20 cellular contexts compared by ENCODE assay signal in the genomic region with DNA sequence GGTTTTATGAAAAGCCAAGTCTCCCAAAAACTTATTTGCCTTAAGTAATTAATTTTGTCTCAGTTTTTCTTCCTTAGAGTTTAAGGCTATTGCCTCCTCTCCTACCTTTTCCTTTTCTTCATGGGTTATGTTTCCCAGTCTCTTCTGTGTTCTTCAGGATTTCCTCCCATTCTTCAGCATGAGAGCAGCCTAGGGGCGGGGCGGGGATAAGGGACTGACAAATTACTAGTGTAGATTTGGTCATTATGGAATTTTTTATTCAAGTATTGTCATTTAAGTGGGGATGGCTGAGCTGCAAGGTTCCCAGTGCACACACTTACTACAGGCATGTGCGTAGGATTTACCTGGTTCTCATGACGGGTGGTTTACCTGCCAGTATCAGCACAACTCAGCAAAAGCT. TPM values are rescaled to one million over a fixed set of nuclear protein-coding genes. Genes with fewer than 3 reads are reported as not detected.
A peak's percentile ranks its signal among the peaks of the same experiment; 100 is the strongest.
DNase-seq lines count a peak whose midpoint lies in the region; ATAC-seq, FAIRE-seq and TF ChIP-seq lines count a peak whose summit lies in the region.
"Had no signal": no experiment of that assay in that cellular context is flagged by ENCODE, and none has a peak within 500 bp of the region (broad histone marks: within the 10 kb centered on the region; RNA-seq: fewer than 3 reads in every experiment).

No MANE protein-coding gene starts in this region.

- ATAC-seq in Right ventricle myocardium inferior (no peak), HepG2 (no peak)
- ATAC-seq in natural killer cell treated with Interleukin-12 subunit alpha and Interleukin-12 subunit beta and Interleukin-15 and Interleukin-18, amount 100 ng/mL, for 72 hours: no peak

- in situ Hi-C loops in GM13976 (cut with MboI; ENCODE audit: low sequenced_read_pairs, unreplicated experiment): no loop called here
- in situ Hi-C loops in HepG2 (cut with HindIII; ENCODE audit: extremely low pct_ligation_motif_present, low pct_unique_long_range_greater_than_20kb): no loop called here

- H3K36me3 ChIP-seq in fibroblast of lung (ENCODE audit: control insufficient read depth, insufficient read depth, low read length) (peaks cover 5% of the 10 kb centered on the region), vagina (peaks cover 0 to 6% of the 10 kb centered on the region in 2 donors), HepG2 (replicated peaks in 1 of 2; ENCODE audit: control insufficient read depth in 1 of 2, insufficient read depth in 2 of 2, low read length in 2 of 2) (peaks cover 16 to 76% of the 10 kb centered on the region in 2 experiments)

- H2AFZ ChIP-seq in fibroblast of lung (ENCODE audit: low read length) (no peak overlapping the region), HepG2 (ENCODE audit: low read length) (no peak overlapping the region)

- BruUV-seq in HepG2 (replicated peaks; lab: Mats Ljungman, UMichigan): no TSS peak

- TF ChIP-seq POLR2A in vagina (IDR thresholded peaks at IDR 0.05) (no peak), HepG2 (IDR thresholded peaks at IDR 0.05; ENCODE audit: insufficient read depth in 1 of 2, low read depth in 2 of 2, low read length in 2 of 2) (no peak)

- H3K4me1 Mint-ChIP-seq in natural killer cell treated with Interleukin-12 subunit alpha and Interleukin-12 subunit beta and Interleukin-15 and Interleukin-18, amount 100 ng/mL, for 72 hours (ENCODE audit: low read depth in 2 of 2): peaks cover 46 to 56% of the 10 kb centered on the region in 2 donors

- DNase-seq in Right ventricle myocardium inferior (ENCODE audit: missing footprints) (peak; percentile 73), cardiac septum (ENCODE audit: low spot score) (no peak), fibroblast of lung (ENCODE audit: low read depth in 2 of 2) (no peak), vagina (ENCODE audit: extremely low spot score in 2 of 2) (no peak), GM13976 (ENCODE audit: low spot score) (no peak), NCI-H2227 (lab: John Stamatoyannopoulos, UW; ENCODE audit: unreplicated experiment) (no peak), HepG2 (ENCODE audit: low spot score) (no peak)
- no peak for DNase-seq in natural killer cell treated with Interleukin-12 subunit alpha and Interleukin-12 subunit beta and Interleukin-15 and Interleukin-18, amount 100 ng/mL, for 72 hours (ENCODE audit: low spot score)
- DNase-seq: activated CD4-positive, alpha-beta T cell treated with anti-CD3 and anti-CD28 coated beads, Interleukin-2, amount 50 U/mL, for 4 hours; brain microvascular endothelial cell; effector CD4-positive, alpha-beta T cell; foreskin melanocyte; NCI-H226; SHP77 treated with DMSO at 0.1 percent for 48 hours; stimulated activated CD4-positive, alpha-beta T cell treated with anti-CD3 and anti-CD28 coated beads, Interleukin-15, amount 100 ng/mL, for 24 hours; testis had no signal

- H3K4me2 ChIP-seq in fibroblast of lung (ENCODE audit: extremely low read depth, insufficient read depth, low read length) (no peak overlapping the region), HepG2 (ENCODE audit: low read depth, low read length) (no peak overlapping the region)
- H3K4me2 ChIP-seq: KMS-11 had no signal

- WGBS in HepG2 (ENCODE audit: low lambda C conversion rate): 99% methylated on average over 4 of the region's 4 CpGs

- TF ChIP-seq RAD21 in HepG2 (CRISPR knock-in tag; IDR thresholded peaks at IDR 0.05): no peak

- CTCF ChIA-PET in HepG2 (lab: Yijun Ruan, JAX; ENCODE audit: low intra/inter-chr PET ratio, low total read pairs): no interaction called here

- H3K27ac Mint-ChIP-seq in natural killer cell treated with Interleukin-12 subunit alpha and Interleukin-12 subunit beta and Interleukin-15 and Interleukin-18, amount 100 ng/mL, for 72 hours: peak overlapping the region; percentile 62 to 72

- H3K9me3 ChIP-seq in fibroblast of lung (ENCODE audit: control insufficient read depth, insufficient read depth, low read depth, low read length): no peaks in the 10 kb centered on the region
- no peaks in the 10 kb centered on the region for H3K9me3 ChIP-seq in vagina
- no peaks in the 10 kb centered on the region for H3K9me3 ChIP-seq in HepG2 (ENCODE audit: low read length)
- H3K9me3 ChIP-seq: testis had no signal

- TF ChIP-seq CTCF in fibroblast of lung (conservative IDR thresholded peaks at IDR 0.05 in 1 of 2, IDR thresholded peaks at IDR 0.05 in 1 of 2; ENCODE audit: low read depth in 1 of 2, low read length in 2 of 2): no peak
- TF ChIP-seq CTCF in vagina (IDR thresholded peaks at IDR 0.05): no peak
- TF ChIP-seq CTCF in GM13976 (IDR thresholded peaks at IDR 0.05; ENCODE audit: borderline replicate concordance, control extremely low read depth, extremely low read depth, insufficient read depth, missing control alignments): no peak
- TF ChIP-seq CTCF in HepG2 (CRISPR knock-in tag; IDR thresholded peaks at IDR 0.05): no peak

- H3K4me1 ChIP-seq in fibroblast of lung (ENCODE audit: control insufficient read depth, extremely low read depth, insufficient read depth, low read length): no peaks in the 10 kb centered on the region
- peaks cover 61% of the 10 kb centered on the region for H3K4me1 ChIP-seq in vagina
- H3K4me1 ChIP-seq in HepG2 (ENCODE audit: insufficient read depth, low read length): no peaks in the 10 kb centered on the region

- intact Hi-C loops in Right ventricle myocardium inferior (cut with DNase I) (loop anchor here (1.0 kb wide), 1 partner anchor 8 kb away; no protein-coding TSS in a partner anchor), cardiac septum (cut with DNase I) (loop anchor here (2.0 kb wide), 1 partner anchor 28 kb away; no protein-coding TSS in a partner anchor), vagina (cut with DNase I) (no loop called here), HepG2 (cut with micrococcal nuclease; ENCODE audit: unreplicated experiment) (no loop called here)

- no peak overlapping the region for H3K4me3 ChIP-seq in fibroblast of lung (replicated peaks in 1 of 4; ENCODE audit: control extremely low read depth in 1 of 4, insufficient read depth in 1 of 4, low read depth in 3 of 4, low read length in 4 of 4)
- H3K4me3 ChIP-seq in vagina: no peak overlapping the region
- H3K4me3 ChIP-seq in HepG2 (replicated peaks in 1 of 3; ENCODE audit: insufficient read depth in 1 of 3, low read depth in 2 of 3, low read length in 3 of 3): no peak overlapping the region
- H3K4me3 ChIP-seq: testis had no signal

- TF ChIP-seq EP300 in HepG2 (IDR thresholded peaks at IDR 0.05; ENCODE audit: low read depth in 2 of 2, low read length in 2 of 2) (no peak), HepG2 (CRISPR knock-in tag; IDR thresholded peaks at IDR 0.05; ENCODE audit: borderline replicate concordance) (no peak)

- H3K27me3 Mint-ChIP-seq in natural killer cell treated with Interleukin-12 subunit alpha and Interleukin-12 subunit beta and Interleukin-15 and Interleukin-18, amount 100 ng/mL, for 72 hours: no peaks in the 10 kb centered on the region

- H3K27me3 ChIP-seq in fibroblast of lung (ENCODE audit: control insufficient read depth, insufficient read depth, low read length) (no peaks in the 10 kb centered on the region), vagina (no peaks in the 10 kb centered on the region), HepG2 (ENCODE audit: control insufficient read depth in 1 of 2, insufficient read depth in 2 of 2, low read length in 2 of 2) (no peaks in the 10 kb centered on the region)
- H3K27me3 ChIP-seq: brain microvascular endothelial cell, testis had no signal

- H3K27ac ChIP-seq in fibroblast of lung (ENCODE audit: insufficient read depth, low read length): peak overlapping the region; percentile 22
- H3K27ac ChIP-seq in vagina: peak overlapping the region; percentile 30
- no peak overlapping the region for H3K27ac ChIP-seq in HepG2 (ENCODE audit: extremely low read length, insufficient read depth, low read length)
- H3K27ac ChIP-seq: brain microvascular endothelial cell, HL-60, KMS-11 had no signal

- no peak for FAIRE-seq in HepG2 (lab: Jason Lieb, UNC)
- FAIRE-seq: G401.6 had no signal

- H3K4me3 Mint-ChIP-seq in natural killer cell treated with Interleukin-12 subunit alpha and Interleukin-12 subunit beta and Interleukin-15 and Interleukin-18, amount 100 ng/mL, for 72 hours: no peak overlapping the region

- H3K9ac ChIP-seq in fibroblast of lung (ENCODE audit: insufficient read depth, low read length) (no peak overlapping the region), HepG2 (ENCODE audit: insufficient read depth, low read depth, low read length) (no peak overlapping the region)
- H3K9ac ChIP-seq: KMS-11 had no signal

- H4K20me1 ChIP-seq in fibroblast of lung (ENCODE audit: control insufficient read depth, extremely low read depth, insufficient read depth, low read length) (no peaks in the 10 kb centered on the region), HepG2 (ENCODE audit: insufficient read depth, low read length) (0 out of 2 replicates have a peak, but pooled peaks cover 6% of the 10 kb centered on the region)

- POLR2A ChIA-PET in HepG2 (lab: Yijun Ruan, JAX): no interaction called here

- no peaks in the 10 kb centered on the region for H3K36me3 Mint-ChIP-seq in natural killer cell treated with Interleukin-12 subunit alpha and Interleukin-12 subunit beta and Interleukin-15 and Interleukin-18, amount 100 ng/mL, for 72 hours

- H3K79me2 ChIP-seq in fibroblast of lung (ENCODE audit: control insufficient read depth, insufficient read depth, low read length) (peaks cover 54% of the 10 kb centered on the region), HepG2 (ENCODE audit: insufficient read depth, low read length) (peaks cover 24% of the 10 kb centered on the region)

- no peaks in the 10 kb centered on the region for H3K9me3 Mint-ChIP-seq in natural killer cell treated with Interleukin-12 subunit alpha and Interleukin-12 subunit beta and Interleukin-15 and Interleukin-18, amount 100 ng/mL, for 72 hours
- H3K9me3 Mint-ChIP-seq: activated T-helper 2 cell treated with anti-CD3 and anti-CD28 coated beads, Interferon-gamma antibody, Interleukin-2, Interleukin-4, amounts not matched to agents 10 μg/mL and 5 μg/mL and 100 μg/mL, durations not matched to agents 14 hours and 24 hours and 36 hours had no signal

RNA-seq across cellular contexts. Expression of gene PIGV, which starts 35.2 kb away (rescaled TPM):
- total RNA-seq in Right ventricle myocardium inferior (6.1 TPM), cardiac septum (3.9 TPM), fibroblast of lung (17.2 and 29.6 TPM in 2 replicates), vagina (8.1 TPM), HepG2 (2016; rRNA removed; fragmentation: Illumina TruSeq; extraction: Trizol) (7.9 and 13.5 TPM in 2 replicates)
- polyA plus RNA-seq in fibroblast of lung (10.4 and 13.3 TPM in 2 replicates), HepG2 (2011; rRNA removed) (22.7 and 26.0 TPM in 2 replicates)
- 7.6 and 8.9 TPM in 2 replicates for polyA plus RNA-seq in fibroblast of lung (2012)
- 16.0 and 24.3 TPM in 2 replicates for polyA minus RNA-seq in fibroblast of lung (ENCODE audit: low replicate concordance)
- 10 to 100 TPM; 44.3 to 60.2 TPM for total RNA-seq in natural killer cell treated with Interleukin-12 subunit alpha and Interleukin-12 subunit beta and Interleukin-15 and Interleukin-18, amount 100 ng/mL, for 72 hours
- total RNA-seq in HepG2 (2016; cell fraction: cytosol; rRNA removed; fragmentation: Illumina TruSeq; extraction: Trizol; ENCODE audit: low read depth): 4.3 and 4.8 TPM in 2 replicates
- total RNA-seq in HepG2 (2016; cell fraction: insoluble cytoplasmic fraction; rRNA removed; fragmentation: Illumina TruSeq; extraction: Trizol): 8.9 and 14.1 TPM in 2 replicates
- 9.7 and 9.9 TPM in 2 replicates for total RNA-seq in HepG2 (2016; cell fraction: membrane; rRNA removed; fragmentation: Illumina TruSeq; extraction: Trizol)
- 14.6 and 15.0 TPM in 2 replicates for total RNA-seq in HepG2 (2016; cell fraction: nucleus; rRNA removed; fragmentation: Illumina TruSeq; extraction: Trizol)
- polyA plus RNA-seq in HepG2 (2011; cell fraction: cytosol; rRNA removed): 21.0 and 27.5 TPM in 2 replicates
- 14.3 and 18.5 TPM in 2 replicates for polyA plus RNA-seq in HepG2 (2011; cell fraction: nucleus; rRNA removed)
- polyA plus RNA-seq in HepG2 (2012): 13.6 and 14.8 TPM in 2 replicates
- polyA plus RNA-seq in HepG2 (2016; cell fraction: cytosol; fragmentation: Illumina TruSeq; extraction: Trizol; ENCODE audit: low read depth): 2.9 and 4.4 TPM in 2 replicates
- 6.7 and 7.2 TPM in 2 replicates for polyA plus RNA-seq in HepG2 (2016; cell fraction: insoluble cytoplasmic fraction; fragmentation: Illumina TruSeq; extraction: Trizol; ENCODE audit: low read depth)
- polyA plus RNA-seq in HepG2 (2016; cell fraction: membrane; fragmentation: Illumina TruSeq; extraction: Trizol; ENCODE audit: low read depth): 5.3 and 7.0 TPM in 2 replicates
- polyA plus RNA-seq in HepG2 (2016; cell fraction: nucleus; fragmentation: Illumina TruSeq; extraction: Trizol; ENCODE audit: insufficient read depth, low read depth): 16.2 and 17.4 TPM in 2 replicates
- polyA minus RNA-seq in HepG2 (2011; rRNA and poly(A)+ RNA removed; ENCODE audit: low replicate concordance): 41.6 and 80.7 TPM in 2 replicates
- 15.5 and 15.7 TPM in 2 replicates for polyA minus RNA-seq in HepG2 (2011; cell fraction: cytosol; rRNA and poly(A)+ RNA removed)
- 11.7 and 14.5 TPM in 2 replicates for polyA minus RNA-seq in HepG2 (2011; cell fraction: nucleus; rRNA and poly(A)+ RNA removed)

RNA-seq across cellular contexts. Expression of gene ARID1A, which starts 56.7 kb away (rescaled TPM):
- total RNA-seq in Right ventricle myocardium inferior (27.5 TPM), cardiac septum (52.1 TPM), fibroblast of lung (10.3 and 16.0 TPM in 2 replicates), vagina (91.6 TPM), HepG2 (2016; rRNA removed; fragmentation: Illumina TruSeq; extraction: Trizol) (11.9 and 18.4 TPM in 2 replicates)
- polyA plus RNA-seq in fibroblast of lung (12.9 and 18.0 TPM in 2 replicates), HepG2 (2011; rRNA removed) (12.3 and 15.9 TPM in 2 replicates)
- polyA plus RNA-seq in fibroblast of lung (2012): 24.5 and 29.0 TPM in 2 replicates
- polyA minus RNA-seq in fibroblast of lung (ENCODE audit: low replicate concordance): 97.0 and 130 TPM in 2 replicates
- 100 to 1,000 TPM; 132 to 196 TPM for total RNA-seq in natural killer cell treated with Interleukin-12 subunit alpha and Interleukin-12 subunit beta and Interleukin-15 and Interleukin-18, amount 100 ng/mL, for 72 hours
- 4.1 and 5.0 TPM in 2 replicates for total RNA-seq in HepG2 (2016; cell fraction: cytosol; rRNA removed; fragmentation: Illumina TruSeq; extraction: Trizol; ENCODE audit: low read depth)
- total RNA-seq in HepG2 (2016; cell fraction: insoluble cytoplasmic fraction; rRNA removed; fragmentation: Illumina TruSeq; extraction: Trizol): 10.4 and 13.8 TPM in 2 replicates
- 10.6 and 11.3 TPM in 2 replicates for total RNA-seq in HepG2 (2016; cell fraction: membrane; rRNA removed; fragmentation: Illumina TruSeq; extraction: Trizol)
- 20.9 and 30.6 TPM in 2 replicates for total RNA-seq in HepG2 (2016; cell fraction: nucleus; rRNA removed; fragmentation: Illumina TruSeq; extraction: Trizol)
- polyA plus RNA-seq in HepG2 (2011; cell fraction: cytosol; rRNA removed): 6.7 and 7.1 TPM in 2 replicates
- polyA plus RNA-seq in HepG2 (2011; cell fraction: nucleus; rRNA removed): 34.6 and 44.4 TPM in 2 replicates
- 22.4 and 26.3 TPM in 2 replicates for polyA plus RNA-seq in HepG2 (2012)
- 0.76 and 0.82 TPM in 2 replicates for polyA plus RNA-seq in HepG2 (2016; cell fraction: cytosol; fragmentation: Illumina TruSeq; extraction: Trizol; ENCODE audit: low read depth)
- polyA plus RNA-seq in HepG2 (2016; cell fraction: insoluble cytoplasmic fraction; fragmentation: Illumina TruSeq; extraction: Trizol; ENCODE audit: low read depth): 19.7 and 29.5 TPM in 2 replicates
- polyA plus RNA-seq in HepG2 (2016; cell fraction: membrane; fragmentation: Illumina TruSeq; extraction: Trizol; ENCODE audit: low read depth): 1.7 and 2.3 TPM in 2 replicates
- polyA plus RNA-seq in HepG2 (2016; cell fraction: nucleus; fragmentation: Illumina TruSeq; extraction: Trizol; ENCODE audit: insufficient read depth, low read depth): 63.3 and 66.4 TPM in 2 replicates
- 17.9 and 25.6 TPM in 2 replicates for polyA minus RNA-seq in HepG2 (2011; rRNA and poly(A)+ RNA removed; ENCODE audit: low replicate concordance)
- polyA minus RNA-seq in HepG2 (2011; cell fraction: cytosol; rRNA and poly(A)+ RNA removed): 22.4 and 28.0 TPM in 2 replicates
- 25.2 and 31.6 TPM in 2 replicates for polyA minus RNA-seq in HepG2 (2011; cell fraction: nucleus; rRNA and poly(A)+ RNA removed)

Comparison
In these comparisons a context has a peak if more than half of its experiments do, and no peak if none do; other contexts are left out.
1. intact Hi-C loops: an anchor here in Right ventricle myocardium inferior (1.0 kb wide) and cardiac septum (2.0 kb wide); none called in vagina and HepG2.